8 cellular contexts compared by ENCODE assay signal in genomic region chr1:197327776-197328364, GRCh38. TPM values are rescaled to one million over a fixed set of nuclear protein-coding genes. Genes with fewer than 3 reads are reported as not detected.
DNase-seq lines count a peak whose midpoint lies in the region; ATAC-seq and TF ChIP-seq lines count a peak whose summit lies in the region.
"Had no signal": no experiment of that assay in that cellular context is flagged by ENCODE, and none has a peak within 500 bp of the region (broad histone marks: within the 10 kb centered on the region; RNA-seq: fewer than 3 reads in every experiment).

No MANE protein-coding gene starts in this region.

- DNase-seq in GM10266 (ENCODE audit: extremely low spot score) (no peak), KBM-7 (peak; percentile 38), body of pancreas (no peak), osteocyte (ENCODE audit: extremely low spot score, unreplicated experiment) (no peak), left lung (no peak), T1000 (lab: John Stamatoyannopoulos, UW) (no peak)

- H3K4me3 ChIP-seq in body of pancreas (no peak overlapping the region), left lung (no peak overlapping the region)

- no peaks in the 10 kb centered on the region for H3K9me3 Mint-ChIP-seq in osteocyte (ENCODE audit: unreplicated experiment)

- no peaks in the 10 kb centered on the region for H3K4me1 Mint-ChIP-seq in osteocyte (ENCODE audit: unreplicated experiment)

- no peaks in the 10 kb centered on the region for H3K4me1 ChIP-seq in body of pancreas
- H3K4me1 ChIP-seq in left lung: no peaks in the 10 kb centered on the region

- no peak for TF ChIP-seq POLR2A in body of pancreas (IDR thresholded peaks at IDR 0.05)

- H3K36me3 ChIP-seq in body of pancreas (replicated peaks in 1 of 2; ENCODE audit: insufficient read depth in 1 of 2, low read depth in 2 of 2) (no peaks in the 10 kb centered on the region), left lung (no peaks in the 10 kb centered on the region)

- no peaks in the 10 kb centered on the region for H3K9me3 ChIP-seq in body of pancreas
- no peaks in the 10 kb centered on the region for H3K9me3 ChIP-seq in left lung

- no peaks in the 10 kb centered on the region for H3K27me3 Mint-ChIP-seq in osteocyte (ENCODE audit: unreplicated experiment)

- no peaks in the 10 kb centered on the region for H3K27me3 ChIP-seq in body of pancreas
- no peaks in the 10 kb centered on the region for H3K27me3 ChIP-seq in left lung

- in situ Hi-C loops in KBM-7 (cut with MboI; ENCODE audit: low pct_unique_long_range_greater_than_20kb, low sequenced_read_pairs): no loop called here

- H3K27ac ChIP-seq in body of pancreas (no peak overlapping the region), left lung (no peak overlapping the region)
- H3K27ac ChIP-seq: epithelial cell of prostate had no signal

- no peak overlapping the region for H3K27ac Mint-ChIP-seq in osteocyte (ENCODE audit: unreplicated experiment)

- ATAC-seq in body of pancreas (no peak), left lung (no peak), GM21526 (IDR thresholded peaks at IDR 0.05; ENCODE audit: low FRiP score, unreplicated experiment) (no peak)

- H3K4me3 Mint-ChIP-seq in osteocyte (ENCODE audit: unreplicated experiment): no peak overlapping the region

- WGBS in body of pancreas, 2 donors: 4 to 16% methylated on average over 2 of the region's 2 CpGs

- H3K36me3 Mint-ChIP-seq in osteocyte (ENCODE audit: unreplicated experiment): no peaks in the 10 kb centered on the region

- TF ChIP-seq CTCF in GM10266 (IDR thresholded peaks at IDR 0.05; ENCODE audit: control insufficient read depth, insufficient read depth, low read depth, missing control alignments): peak; percentile 50
- TF ChIP-seq CTCF in body of pancreas (IDR thresholded peaks at IDR 0.05): peak; percentile 30 to 67 (median 59)
- peak; percentile 73 for TF ChIP-seq CTCF in osteocyte (IDR thresholded peaks at IDR 0.05)
- TF ChIP-seq CTCF in left lung (IDR thresholded peaks at IDR 0.05): peak in 1 of 2 donors; percentile 46

- intact Hi-C loops in body of pancreas (cut with DNase I) (no loop called here), left lung (cut with DNase I) (no loop called here)

RNA-seq across cellular contexts. Expression of gene CRB1, which starts 59.8 kb away (rescaled TPM):
- total RNA-seq in body of pancreas (10 to 100 TPM in 1 of 2 donors, under 1 TPM in 1; 0.26 to 10.2 TPM), osteocyte (not detected in 2 replicates), left lung (under 1 TPM; 0.09 to 0.16 TPM)
